ENCODE assay signal across 11 cellular contexts in genomic region chr3:8490079-8490552, GRCh38. TPM values are rescaled to one million over a fixed set of nuclear protein-coding genes. Genes with fewer than 3 reads are reported as not detected.
DNase-seq lines count a peak whose midpoint lies in the region.
"Had no signal": no experiment of that assay in that cellular context is flagged by ENCODE, and none has a peak within 500 bp of the region (broad histone marks: within the 10 kb centered on the region; RNA-seq: fewer than 3 reads in every experiment).

No MANE protein-coding gene starts in this region.

- DNase-seq in ELF-1 (ENCODE audit: low read depth, low spot score) (peak; percentile 72), RKO (ENCODE audit: low spot score) (peak; percentile 84), fibroblast of gingiva (ENCODE audit: low read depth) (peak; percentile 89), renal cortical epithelial cell (ENCODE audit: low read depth) (peak; percentile 86), Kasumi-1 (lab: John Stamatoyannopoulos, UW) (no peak), NCI-H446 treated with DMSO at 0.1 percent for 48 hours (lab: John Stamatoyannopoulos, UW) (no peak), HPDE6-E6E7 (ENCODE audit: extremely low spot score) (no peak), NCI-H2107 treated with DMSO at 0.1 percent for 48 hours (lab: John Stamatoyannopoulos, UW; ENCODE audit: unreplicated experiment) (no peak)
- DNase-seq: activated CD4-positive, alpha-beta T cell treated with anti-CD3 and anti-CD28 coated beads for 4 hours; DND-41; heart right ventricle had no signal

RNA-seq across cellular contexts. Expression of gene LMCD1, which starts 11.5 kb away (rescaled TPM):
- total RNA-seq in renal cortical epithelial cell: 119 and 499 TPM in 2 replicates

Comparison
In these comparisons a context has a peak if more than half of its experiments do, and no peak if none do; other contexts are left out.
1. DNase-seq: peak in ELF-1 (single experiment), RKO (single experiment), fibroblast of gingiva (single experiment) and renal cortical epithelial cell (single experiment); none in Kasumi-1 (0 of 2), NCI-H446 treated with DMSO at 0.1 percent for 48 hours (single experiment), HPDE6-E6E7 (single experiment) and NCI-H2107 treated with DMSO at 0.1 percent for 48 hours (single experiment).